Comparison of ENCODE assay signal across 26 cellular contexts in the genomic region with DNA sequence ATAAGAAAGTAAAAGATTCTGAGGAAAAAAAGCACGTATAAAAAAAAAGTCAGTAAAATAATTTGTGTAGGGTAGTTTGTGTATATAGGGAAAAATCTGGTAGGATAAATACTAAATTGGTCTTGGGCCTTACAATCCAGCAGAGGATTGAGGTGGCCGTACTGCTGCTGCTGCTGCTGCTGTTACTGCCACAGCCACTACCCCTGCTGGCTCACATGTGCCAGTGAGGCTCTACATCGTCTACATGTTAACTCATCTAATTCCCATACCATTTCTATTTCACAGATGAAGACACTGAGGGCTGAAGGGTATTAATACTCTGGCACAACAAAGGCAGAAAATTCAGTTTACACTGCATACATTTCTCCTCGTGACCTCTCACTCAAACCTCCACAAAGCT.
"Had no signal": no experiment of that assay in that cellular context is flagged by ENCODE, and none has a peak within 500 bp of the region (broad histone marks: within the 10 kb centered on the region; RNA-seq: fewer than 3 reads in every experiment).

No MANE protein-coding gene starts in this region.

- H3K9me3 Mint-ChIP-seq: stimulated activated memory B cell treated with anti-CD40 and anti-IgM and Interleukin-4, amounts not matched to agents 10 μg/mL and 1 μg/mL and 100 μg/mL, for 72 hours had no signal

- DNase-seq: activated CD4-positive, alpha-beta memory T cell treated with anti-CD3 and anti-CD28 coated beads, Interleukin-2, amount 10 ng/mL, durations not matched to agents 7 days and 5 days; activated CD4-positive, alpha-beta T cell treated with anti-CD3 and anti-CD28 coated beads for 48 hours; activated effector memory CD4-positive, alpha-beta T cell treated with Interleukin-2 at 50 U/mL for 16 hours; activated naive CD4-positive, alpha-beta T cell treated with anti-CD3 and anti-CD28 coated beads for 36 hours; activated naive CD8-positive, alpha-beta T cell treated with anti-CD3 and anti-CD28 coated beads, Interleukin-2, amount 10 ng/mL, durations not matched to agents 7 days and 5 days; activated T-cell treated with anti-CD3 and anti-CD28 coated beads, Interleukin-2, amount 50 U/mL, for 72 hours; amniotic stem cell; colonic mucosa; dorsolateral prefrontal cortex; esophagus squamous epithelium; gastrocnemius medialis; hippocampal formation; left colon; nephron progenitor cell; nucleus accumbens; small intestine; stomach; T-helper 1 cell; trophoblast cell had no signal

- H3K4me3 Mint-ChIP-seq: activated CD4-positive, alpha-beta memory T cell treated with anti-CD3 and anti-CD28 coated beads, Interleukin-2, amount 10 ng/mL, durations not matched to agents 7 days and 5 days; activated naive CD4-positive, alpha-beta T cell treated with anti-CD3 and anti-CD28 coated beads for 36 hours; activated naive CD8-positive, alpha-beta T cell treated with anti-CD3 and anti-CD28 coated beads, Interleukin-2, amount 10 ng/mL, durations not matched to agents 7 days and 5 days; activated T-cell treated with anti-CD3 and anti-CD28 coated beads, Interleukin-2, amount 50 U/mL, for 72 hours; central memory CD8-positive, alpha-beta T cell; memory B cell; nephron progenitor cell; stimulated activated memory B cell treated with anti-CD40 and anti-IgM and Interleukin-4, amounts not matched to agents 10 μg/mL and 1 μg/mL and 100 μg/mL, for 72 hours had no signal

- H3K36me3 ChIP-seq: breast epithelium, colonic mucosa, esophagus squamous epithelium, gastrocnemius medialis, stomach had no signal

- ATAC-seq: activated T-cell treated with anti-CD3 and anti-CD28 coated beads, Interleukin-2, amount 50 U/mL, for 72 hours; gastrocnemius medialis; left colon; sciatic nerve; stimulated activated memory B cell treated with anti-CD40 and anti-IgM and Interleukin-4, amounts not matched to agents 10 μg/mL and 1 μg/mL and 100 μg/mL, for 72 hours had no signal

- H3K36me3 Mint-ChIP-seq: activated naive CD8-positive, alpha-beta T cell treated with anti-CD3 and anti-CD28 coated beads, Interleukin-2, amount 10 ng/mL, durations not matched to agents 7 days and 5 days had no signal

- FAIRE-seq: keratinocyte, small intestine, TTC549 had no signal

- H3K4me1 Mint-ChIP-seq: activated CD4-positive, alpha-beta memory T cell treated with anti-CD3 and anti-CD28 coated beads, Interleukin-2, amount 10 ng/mL, durations not matched to agents 7 days and 5 days; activated naive CD8-positive, alpha-beta T cell treated with anti-CD3 and anti-CD28 coated beads, Interleukin-2, amount 10 ng/mL, durations not matched to agents 7 days and 5 days; central memory CD8-positive, alpha-beta T cell; memory B cell; stimulated activated memory B cell treated with anti-CD40 and anti-IgM and Interleukin-4, amounts not matched to agents 10 μg/mL and 1 μg/mL and 100 μg/mL, for 72 hours had no signal

- H3K9me3 ChIP-seq: colonic mucosa, esophagus squamous epithelium, gastrocnemius medialis, stomach had no signal

- H3K4me3 ChIP-seq: breast epithelium, colonic mucosa, dorsolateral prefrontal cortex, esophagus squamous epithelium, gastrocnemius medialis, stomach had no signal

- H3K27me3 Mint-ChIP-seq: activated CD4-positive, alpha-beta memory T cell treated with anti-CD3 and anti-CD28 coated beads, Interleukin-2, amount 10 ng/mL, durations not matched to agents 7 days and 5 days; activated naive CD8-positive, alpha-beta T cell treated with anti-CD3 and anti-CD28 coated beads, Interleukin-2, amount 10 ng/mL, durations not matched to agents 7 days and 5 days; central memory CD8-positive, alpha-beta T cell; memory B cell; stimulated activated memory B cell treated with anti-CD40 and anti-IgM and Interleukin-4, amounts not matched to agents 10 μg/mL and 1 μg/mL and 100 μg/mL, for 72 hours had no signal

- H3K27ac ChIP-seq: breast epithelium, colonic mucosa, dorsolateral prefrontal cortex, esophagus squamous epithelium, gastrocnemius medialis, stomach had no signal

- H3K27me3 ChIP-seq: breast epithelium, colonic mucosa, dorsolateral prefrontal cortex, esophagus squamous epithelium, gastrocnemius medialis, stomach had no signal

- H3K27ac Mint-ChIP-seq: activated CD4-positive, alpha-beta memory T cell treated with anti-CD3 and anti-CD28 coated beads, Interleukin-2, amount 10 ng/mL, durations not matched to agents 7 days and 5 days; activated naive CD4-positive, alpha-beta T cell treated with anti-CD3 and anti-CD28 coated beads for 36 hours; activated naive CD8-positive, alpha-beta T cell treated with anti-CD3 and anti-CD28 coated beads, Interleukin-2, amount 10 ng/mL, durations not matched to agents 7 days and 5 days; activated T-cell treated with anti-CD3 and anti-CD28 coated beads, Interleukin-2, amount 50 U/mL, for 72 hours; memory B cell; nephron progenitor cell; stimulated activated memory B cell treated with anti-CD40 and anti-IgM and Interleukin-4, amounts not matched to agents 10 μg/mL and 1 μg/mL and 100 μg/mL, for 72 hours had no signal

- H3K4me1 ChIP-seq: breast epithelium, colonic mucosa had no signal
